Comparison of ENCODE assay signal across 20 cellular contexts in the genomic region with DNA sequence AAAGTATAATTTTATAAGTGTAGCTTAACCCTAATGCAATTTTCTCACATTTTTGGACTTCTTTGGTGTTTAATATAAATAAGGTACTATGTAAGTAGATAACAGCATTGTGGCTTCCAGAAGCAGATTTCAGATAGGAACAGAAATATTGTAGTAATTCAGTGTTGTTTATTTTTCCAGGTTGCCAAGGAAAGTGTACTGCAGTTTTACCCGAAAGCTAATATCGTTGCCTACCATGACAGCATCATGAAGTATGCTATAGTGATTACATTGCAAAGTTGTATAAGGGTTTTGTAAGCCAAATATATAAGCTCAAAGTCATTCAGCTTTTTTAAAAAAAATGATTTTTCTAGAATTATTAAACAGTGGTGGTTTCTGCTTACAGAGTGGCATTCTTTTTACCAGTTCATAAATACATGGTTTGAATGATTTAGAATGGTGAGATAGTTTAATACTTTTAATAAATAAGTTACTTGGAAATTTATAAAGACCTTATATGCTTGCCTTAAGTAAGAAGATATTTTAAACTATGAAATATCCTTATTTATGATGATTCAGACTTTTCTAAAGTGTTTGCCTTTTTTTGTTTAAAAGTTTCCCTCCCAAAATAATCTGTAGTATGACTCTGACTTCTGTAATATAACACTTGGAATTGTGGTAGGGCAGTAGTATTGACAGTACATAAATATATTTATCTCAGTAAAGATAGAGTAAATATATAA. TPM values are rescaled to one million over a fixed set of nuclear protein-coding genes. Genes with fewer than 3 reads are reported as not detected.
DNase-seq lines count a peak whose midpoint lies in the region; ATAC-seq, FAIRE-seq and TF ChIP-seq lines count a peak whose summit lies in the region.
"Had no signal": no experiment of that assay in that cellular context is flagged by ENCODE, and none has a peak within 500 bp of the region (broad histone marks: within the 10 kb centered on the region; RNA-seq: fewer than 3 reads in every experiment).

No MANE protein-coding gene starts in this region.

- peaks cover 64% of the 10 kb centered on the region for H4K20me1 ChIP-seq in GM23338 (replicated peaks; ENCODE audit: insufficient read depth)

- no peaks in the 10 kb centered on the region for H3K9me2 ChIP-seq in GM23338 (ENCODE audit: insufficient read depth)

- in situ Hi-C loops in brain microvascular endothelial cell (cut with HindIII; ENCODE audit: low pct_ligation_motif_present, low sequenced_read_pairs) = no loop called here

- no peak overlapping the region for H3K27ac Mint-ChIP-seq in GM23338
- H3K27ac Mint-ChIP-seq in Caco-2 (ENCODE audit: unreplicated experiment) = no peak overlapping the region
- H3K27ac Mint-ChIP-seq: stimulated activated naive B cell treated with anti-CD40 and anti-IgM and Interleukin-4, amounts not matched to agents 10 μg/mL and 1 μg/mL and 100 μg/mL, for 72 hours had no signal

- WGBS in A549 (ENCODE audit: missing lambda C conversion rate) = 87% methylated on average over 2 of the region's 2 CpGs
- no CpG with 5 or more reads among the region's 2 CpGs for WGBS in mesenchymal stem cell
- WGBS in stomach, 5 donors = 25 to 37% (median 31%) methylated on average over 2 of the region's 2 CpGs

- H3K79me1 ChIP-seq in mesenchymal stem cell (replicated peaks; ENCODE audit: low read length, poor library complexity, severe bottlenecking) = peaks cover 7% of the 10 kb centered on the region

- H3K36me3 ChIP-seq in GM23338 (ENCODE audit: insufficient read depth) (peaks cover 42% of the 10 kb centered on the region), brain microvascular endothelial cell (replicated peaks) (peaks cover 21% of the 10 kb centered on the region), mesenchymal stem cell (ENCODE audit: control insufficient read depth in 1 of 2, insufficient read depth in 2 of 2, low read depth in 1 of 2, low read length in 2 of 2) (peaks cover 25 to 38% of the 10 kb centered on the region in 2 experiments), Caco-2 (ENCODE audit: control insufficient read depth, insufficient read depth, low read length) (peaks cover 2% of the 10 kb centered on the region), stomach (peaks cover 33 to 45% (median 40%) of the 10 kb centered on the region in 4 donors)

- H3K4me1 Mint-ChIP-seq in GM23338 (peaks cover 15% of the 10 kb centered on the region; the same call in 2 of the 3 replicates), Caco-2 (ENCODE audit: low read depth, unreplicated experiment) (peaks cover 13% of the 10 kb centered on the region)

- no peak overlapping the region for H2AK5ac ChIP-seq in mesenchymal stem cell (ENCODE audit: low read length, severe bottlenecking)

- no peaks in the 10 kb centered on the region for H3K27me3 ChIP-seq in GM23338 (ENCODE audit: insufficient read depth)
- no peaks in the 10 kb centered on the region for H3K27me3 ChIP-seq in brain microvascular endothelial cell (replicated peaks)
- H3K27me3 ChIP-seq in mesenchymal stem cell (ENCODE audit: control insufficient read depth in 1 of 2, insufficient read depth in 1 of 2, low read length in 2 of 2) = no peaks in the 10 kb centered on the region
- H3K27me3 ChIP-seq in Caco-2 (replicated peaks; ENCODE audit: control insufficient read depth, insufficient read depth, low read length) = no peaks in the 10 kb centered on the region
- H3K27me3 ChIP-seq in stomach = no peaks in the 10 kb centered on the region
- H3K27me3 ChIP-seq: esophagus muscularis mucosa had no signal

- no peak overlapping the region for H3K14ac ChIP-seq in mesenchymal stem cell (ENCODE audit: low read length in 2 of 2)

- TF ChIP-seq POLR2A in A549 (IDR thresholded peaks at IDR 0.05; ENCODE audit: low read length) (no peak), stomach (IDR thresholded peaks at IDR 0.05) (no peak)

- no TSS peak for BruUV-seq in Caco-2 (replicated peaks; lab: Mats Ljungman, UMichigan)

- H3K27me3 Mint-ChIP-seq in GM23338 (ENCODE audit: insufficient read depth, low read depth, poor library complexity) (peaks cover 4% of the 10 kb centered on the region), Caco-2 (ENCODE audit: insufficient read depth, unreplicated experiment) (no peaks in the 10 kb centered on the region)
- H3K27me3 Mint-ChIP-seq: activated naive CD8-positive, alpha-beta T cell treated with anti-CD3 and anti-CD28 coated beads for 36 hours; stimulated activated naive B cell treated with anti-CD40 and anti-IgM and Interleukin-4, amounts not matched to agents 10 μg/mL and 1 μg/mL and 100 μg/mL, for 72 hours had no signal

- ATAC-seq in A549 (no peak), GM23338 (no peak)
- ATAC-seq: activated CD4-positive, CD25-positive, alpha-beta regulatory T cell treated with anti-CD3 and anti-CD28 coated beads, Interleukin-2, amount 50 U/mL, for 24 hours; stimulated activated naive B cell treated with anti-CD40 and anti-IgM and Interleukin-4, amounts not matched to agents 10 μg/mL and 1 μg/mL and 100 μg/mL, for 72 hours had no signal

- CTCF ChIA-PET in A549 (lab: Yijun Ruan, JAX) (interaction anchor here (0.7 to 3.0 kb wide), 11 partner anchors 9 to 85 kb away, joined by 3 to 19 read pairs (median 4); no protein-coding TSS in a partner anchor), Caco-2 (lab: Charles Lee) (no interaction called here)

- no peak overlapping the region for H3K23ac ChIP-seq in mesenchymal stem cell (ENCODE audit: low read length in 2 of 2)

- H2AFZ ChIP-seq in GM23338 = no peak overlapping the region
- no peak overlapping the region for H2AFZ ChIP-seq in mesenchymal stem cell (ENCODE audit: low read depth, low read length)
- H2AFZ ChIP-seq: PC-9 had no signal

- POLR2A ChIA-PET in A549 (lab: Yijun Ruan, JAX) (no interaction called here), Caco-2 (lab: Charles Lee) (no interaction called here)

- TF ChIP-seq RAD21 in A549 (conservative IDR thresholded peaks at IDR 0.05 in 1 of 2, IDR thresholded peaks at IDR 0.05 in 1 of 2) = no peak

- peaks cover 86% of the 10 kb centered on the region for H3K79me2 ChIP-seq in GM23338 (replicated peaks; ENCODE audit: insufficient read depth)

- H3K4ac ChIP-seq in mesenchymal stem cell (ENCODE audit: low read depth in 1 of 2, low read length in 2 of 2) = no peak overlapping the region

- H2BK120ac ChIP-seq in mesenchymal stem cell (ENCODE audit: low read depth, low read length) = no peak overlapping the region

- FAIRE-seq in A549 (lab: Jason Lieb, UNC) = peak; percentile 36

- DNase-seq in A549 (ENCODE audit: low read depth in 1 of 2, low spot score in 1 of 2) (no peak), GM23338 (ENCODE audit: low spot score) (no peak), brain microvascular endothelial cell (peak; percentile 24), mesenchymal stem cell (peak; percentile 52), Caco-2 (no peak), foreskin melanocyte (no peak), stomach (no peak), NAMALWA (ENCODE audit: low spot score) (no peak)
- DNase-seq: activated CD8-positive, alpha-beta memory T cell treated with anti-CD3 and anti-CD28 coated beads for 24 hours; activated naive CD8-positive, alpha-beta T cell treated with anti-CD3 and anti-CD28 coated beads for 36 hours; hippocampal formation; NCI-H1417; PC-9; stimulated activated CD4-positive, alpha-beta T cell treated with anti-CD3 and anti-CD28 coated beads, Interleukin-15, amount 100 ng/mL, for 24 hours; stimulated activated naive B cell treated with anti-CD40 and anti-IgM and Interleukin-4, amounts not matched to agents 10 μg/mL and 1 μg/mL and 100 μg/mL, for 72 hours; T1000 had no signal

- no peak overlapping the region for H2BK15ac ChIP-seq in mesenchymal stem cell (ENCODE audit: low read depth, poor library complexity, severe bottlenecking)

- TF ChIP-seq CTCF in A549 (IDR thresholded peaks at IDR 0.05) = no peak
- TF ChIP-seq CTCF in GM23338 (conservative IDR thresholded peaks at IDR 0.05; ENCODE audit: low read depth in 2 of 2) = no peak
- no peak for TF ChIP-seq CTCF in brain microvascular endothelial cell (IDR thresholded peaks at IDR 0.05; ENCODE audit: low read depth, low read length, missing control alignments)
- TF ChIP-seq CTCF in Caco-2 (IDR thresholded peaks at IDR 0.05; ENCODE audit: insufficient read depth in 1 of 2, low read depth in 1 of 2, low read length in 1 of 2, severe bottlenecking in 1 of 2, unreplicated experiment in 1 of 2) = no peak
- TF ChIP-seq CTCF in stomach (IDR thresholded peaks at IDR 0.05) = no peak

- H2BK5ac ChIP-seq in mesenchymal stem cell (ENCODE audit: low read depth, low read length, poor library complexity, severe bottlenecking) = no peak overlapping the region

- peaks cover 6% of the 10 kb centered on the region; the same call in 1 of the 2 replicates for H3F3A ChIP-seq in GM23338 (replicated peaks; ENCODE audit: low read depth)

- H3K4me3 ChIP-seq in A549 (no peak overlapping the region), GM23338 (no peak overlapping the region), brain microvascular endothelial cell (ENCODE audit: low read depth, low read length) (no peak overlapping the region), mesenchymal stem cell (ENCODE audit: insufficient read depth in 1 of 2, low read depth in 1 of 2, low read length in 2 of 2) (no peak overlapping the region), Caco-2 (ENCODE audit: low read depth, low read length) (no peak overlapping the region), stomach (no peak overlapping the region)
- H3K4me3 ChIP-seq: PC-9 had no signal

- TF ChIP-seq EP300 in A549 (IDR thresholded peaks at IDR 0.05) (no peak), stomach (IDR thresholded peaks at IDR 0.05) (no peak)

- H3K9me3 ChIP-seq in A549 (no peaks in the 10 kb centered on the region), mesenchymal stem cell (ENCODE audit: control insufficient read depth, low read length) (no peaks in the 10 kb centered on the region), Caco-2 (no peaks in the 10 kb centered on the region), stomach (no peaks in the 10 kb centered on the region)
- H3K9me3 ChIP-seq: esophagus muscularis mucosa had no signal

- H4K91ac ChIP-seq in mesenchymal stem cell (ENCODE audit: low read length) = no peak overlapping the region

- H3K9ac ChIP-seq in mesenchymal stem cell (ENCODE audit: low read length) = peak overlapping the region; percentile 98

- H3K27ac ChIP-seq in A549 (no peak overlapping the region), GM23338 (ENCODE audit: low read depth) (peak overlapping the region; percentile 56; the same call in 1 of the 2 replicates), brain microvascular endothelial cell (peak overlapping the region; percentile 63), mesenchymal stem cell (ENCODE audit: low read length, poor library complexity, severe bottlenecking) (no peak overlapping the region), stomach (peak overlapping the region in 2 of 5 donors; percentile 6 to 53)
- H3K27ac ChIP-seq: PC-9 had no signal

- H3K4me1 ChIP-seq in A549 (peaks cover 24% of the 10 kb centered on the region), GM23338 (ENCODE audit: insufficient read depth) (peaks cover 18% of the 10 kb centered on the region), mesenchymal stem cell (ENCODE audit: control insufficient read depth, insufficient read depth, low read depth, low read length) (peaks cover 8% of the 10 kb centered on the region), Caco-2 (peaks cover 13% of the 10 kb centered on the region), stomach (peaks cover 31 to 53% (median 44%) of the 10 kb centered on the region in 4 donors)

- H3K9me3 Mint-ChIP-seq in GM23338 (no peaks in the 10 kb centered on the region), Caco-2 (ENCODE audit: unreplicated experiment) (no peaks in the 10 kb centered on the region)
- H3K9me3 Mint-ChIP-seq: activated naive CD8-positive, alpha-beta T cell treated with anti-CD3 and anti-CD28 coated beads for 36 hours; activated T-helper 1 cell treated with anti-CD3 and anti-CD28 coated beads, Interleukin-12 subunit alpha, Interleukin-12 subunit beta, Interleukin-2, Interleukin-4 antibody, amounts not matched to agents 30 ng/mL and 10 ng/mL and 1 ng/mL, durations not matched to agents 14 hours and 24 hours and 36 hours; mesothelial cell of epicardium; stimulated activated naive B cell treated with anti-CD40 and anti-IgM and Interleukin-4, amounts not matched to agents 10 μg/mL and 1 μg/mL and 100 μg/mL, for 72 hours had no signal

- intact Hi-C loops in Caco-2 (cut with micrococcal nuclease; ENCODE audit: unreplicated experiment) (no loop called here), stomach (cut with DNase I; ENCODE audit: low total_unique reads) (no loop called here)

- no peak overlapping the region for H3K18ac ChIP-seq in mesenchymal stem cell (ENCODE audit: low read depth in 1 of 2, low read length in 2 of 2)

- peaks cover 64% of the 10 kb centered on the region for H3K36me3 Mint-ChIP-seq in GM23338 (ENCODE audit: low read depth)
- H3K36me3 Mint-ChIP-seq in Caco-2 (ENCODE audit: insufficient read depth, unreplicated experiment) = peaks cover 66% of the 10 kb centered on the region

- H2BK12ac ChIP-seq in mesenchymal stem cell (ENCODE audit: low read length in 2 of 2) = no peak overlapping the region

- H3K4me3 Mint-ChIP-seq in GM23338 (no peak overlapping the region), Caco-2 (ENCODE audit: unreplicated experiment) (no peak overlapping the region)

- H4K8ac ChIP-seq in mesenchymal stem cell (ENCODE audit: low read length) = no peak overlapping the region

- H3K4me2 ChIP-seq in A549 (peak overlapping the region; percentile 86; the same call in 2 of the 3 replicates), GM23338 (no peak overlapping the region), mesenchymal stem cell (ENCODE audit: low read length, poor library complexity, severe bottlenecking) (no peak overlapping the region)

RNA-seq across cellular contexts. Expression of a gene that starts 3.7 kb away (rescaled TPM):
- polyA plus RNA-seq in A549 (2011; rRNA removed) (504 and 514 TPM in 2 replicates), A549 (2017; fragmentation: RNase III; extraction: RNeasy Plus Mini Kit Qiagen cat#74134 plus additional on column Dnase treatment) (217 to 255 TPM (median 224 TPM) in 3 replicates), GM23338 (2016; fragmentation: Nextera tagmentation; extraction: Ambion mirVana) (93.1 and 112 TPM in 2 replicates), stomach (10 to 100 TPM; 35.4 to 73.2 (median 51.7) TPM)
- polyA plus RNA-seq in A549 (2012; cell fraction: cytosol; rRNA removed) = 169 TPM in 2 replicates
- polyA plus RNA-seq in A549 (2012; cell fraction: nucleus; rRNA removed) = 53.4 and 73.7 TPM in 2 replicates
- polyA minus RNA-seq in A549 (2011; rRNA and poly(A)+ RNA removed) = 255 and 318 TPM in 2 replicates
- total RNA-seq in GM23338 (2014; rRNA removed; shearing (Covaris generic)) = 153 and 185 TPM in 2 replicates
- 80.7 TPM for polyA plus RNA-seq in mesenchymal stem cell (2013, experiment 1 of 2)
- 81.9 TPM for polyA plus RNA-seq in mesenchymal stem cell (2013, experiment 2 of 2)
- total RNA-seq in Caco-2 (2022) (180 and 201 TPM in 2 replicates), stomach (100 to 1,000 TPM in 1 of 5 donors, 10 to 100 TPM in 4; 39.1 to 146 (median 61.6) TPM)

RNA-seq across cellular contexts. Expression of a gene that starts 27.6 kb away (rescaled TPM):
- polyA plus RNA-seq in A549 (2011; rRNA removed) = 58.5 and 68.9 TPM in 2 replicates
- 72.1 and 74.8 TPM in 2 replicates for polyA plus RNA-seq in A549 (2012; cell fraction: cytosol; rRNA removed)
- polyA plus RNA-seq in A549 (2012; cell fraction: nucleus; rRNA removed) = 50.7 and 66.9 TPM in 2 replicates
- 28.2 to 32.7 TPM (median 31.5 TPM) in 3 replicates for polyA plus RNA-seq in A549 (2017; fragmentation: RNase III; extraction: RNeasy Plus Mini Kit Qiagen cat#74134 plus additional on column Dnase treatment)
- 43.5 and 50.5 TPM in 2 replicates for polyA minus RNA-seq in A549 (2011; rRNA and poly(A)+ RNA removed)
- 56.6 and 61.3 TPM in 2 replicates for total RNA-seq in GM23338 (2014; rRNA removed; shearing (Covaris generic))
- 67.2 and 68.3 TPM in 2 replicates for polyA plus RNA-seq in GM23338 (2016; fragmentation: Nextera tagmentation; extraction: Ambion mirVana)
- 6.0 TPM for polyA plus RNA-seq in mesenchymal stem cell (2013, experiment 1 of 2)
- 5.9 TPM for polyA plus RNA-seq in mesenchymal stem cell (2013, experiment 2 of 2)
- 33.2 and 40.2 TPM in 2 replicates for total RNA-seq in Caco-2 (2022)
- total RNA-seq in stomach = 10 to 100 TPM in 2 of 5 donors, 1 to 10 TPM in 3; 4.6 to 33.5 (median 9.0) TPM
- 10 to 100 TPM in 2 of 3 donors, 1 to 10 TPM in 1; 9.5 to 13.6 (median 11.7) TPM for polyA plus RNA-seq in stomach

RNA-seq across cellular contexts. Expression of a gene that starts 49.7 kb away (rescaled TPM):
- polyA plus RNA-seq in A549 (2011; rRNA removed) (18.8 and 22.0 TPM in 2 replicates), A549 (2017; fragmentation: RNase III; extraction: RNeasy Plus Mini Kit Qiagen cat#74134 plus additional on column Dnase treatment) (18.8 to 21.2 TPM (median 21.2 TPM) in 3 replicates), GM23338 (2016; fragmentation: Nextera tagmentation; extraction: Ambion mirVana) (0.47 and 0.59 TPM in 2 replicates), stomach (1 to 10 TPM; 3.3 to 9.0 (median 6.0) TPM)
- 24.6 and 37.8 TPM in 2 replicates for polyA plus RNA-seq in A549 (2012; cell fraction: cytosol; rRNA removed)
- 31.1 and 32.6 TPM in 2 replicates for polyA plus RNA-seq in A549 (2012; cell fraction: nucleus; rRNA removed)
- polyA minus RNA-seq in A549 (2011; rRNA and poly(A)+ RNA removed) = 54.4 and 58.2 TPM in 2 replicates
- total RNA-seq in GM23338 (2014; rRNA removed; shearing (Covaris generic)) = 4.5 and 8.9 TPM in 2 replicates
- 6.3 TPM for polyA plus RNA-seq in mesenchymal stem cell (2013, experiment 1 of 2)
- polyA plus RNA-seq in mesenchymal stem cell (2013, experiment 2 of 2) = 5.7 TPM
- total RNA-seq in Caco-2 (2022) (53.3 and 58.0 TPM in 2 replicates), stomach (10 to 100 TPM in 1 of 5 donors, 1 to 10 TPM in 3, under 1 TPM in 1; 0.29 to 12.9 (median 5.3) TPM)

Comparison
In these comparisons a context has a peak if more than half of its experiments do, and no peak if none do; other contexts are left out.
1. DNase-seq: peak in brain microvascular endothelial cell (single experiment) and mesenchymal stem cell (single experiment); none in A549 (0 of 2), GM23338 (single experiment), Caco-2 (0 of 2), foreskin melanocyte (single experiment), stomach (single experiment) and NAMALWA (single experiment).
2. H3K27ac ChIP-seq: peak in GM23338 (single experiment) and brain microvascular endothelial cell (single experiment); none in A549 (0 of 2) and mesenchymal stem cell (single experiment).